In the genomic region with DNA sequence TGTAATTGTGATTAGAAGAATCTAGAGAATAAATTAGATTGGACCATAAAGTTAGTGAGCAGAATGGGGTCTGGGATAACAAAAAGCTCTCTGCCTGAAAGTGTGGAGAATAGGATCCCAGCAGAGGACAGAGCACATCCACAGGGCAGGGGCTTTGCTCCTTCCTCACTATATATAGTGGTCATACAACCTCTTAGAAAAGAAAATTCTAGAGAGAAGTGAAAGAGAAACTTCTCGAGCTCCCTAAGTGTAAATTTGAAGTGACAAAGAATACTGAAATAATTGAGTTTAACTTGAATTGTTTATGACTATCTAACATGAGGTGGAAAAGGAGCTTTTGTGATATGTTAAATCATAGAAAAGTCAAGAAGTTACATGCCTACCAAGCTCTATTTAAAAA, we compare ENCODE assay signal across 24 cellular contexts. TPM values are rescaled to one million over a fixed set of nuclear protein-coding genes. Genes with fewer than 3 reads are reported as not detected.
DNase-seq lines count a peak whose midpoint lies in the region; ATAC-seq, FAIRE-seq and TF ChIP-seq lines count a peak whose summit lies in the region.
"Had no signal": no experiment of that assay in that cellular context is flagged by ENCODE, and none has a peak within 500 bp of the region (broad histone marks: within the 10 kb centered on the region; RNA-seq: fewer than 3 reads in every experiment).

No MANE protein-coding gene starts in this region.

- H3K4me3 ChIP-seq in OCI-LY3 (ENCODE audit: low read length) = 0 out of 2 replicates have a peak overlapping the region, but pooled peaks have one; percentile 2
- H3K4me3 ChIP-seq in small intestine (ENCODE audit: low read depth in 1 of 2, low read length in 2 of 2) = no peak overlapping the region
- H3K4me3 ChIP-seq: GM23338, Peyer's patch had no signal

- H3K9ac ChIP-seq in OCI-LY3 (ENCODE audit: low read length) = peak overlapping the region; percentile 42

- peaks cover 11% of the 10 kb centered on the region; the same call in 1 of the 2 replicates for H3K9me3 ChIP-seq in OCI-LY3 (ENCODE audit: insufficient read depth, low read length)
- H3K9me3 ChIP-seq in small intestine (ENCODE audit: control insufficient read depth, low read depth) = no peaks in the 10 kb centered on the region
- H3K9me3 ChIP-seq: BE2C, Peyer's patch had no signal

- peaks cover 2% of the 10 kb centered on the region for H3K9me3 Mint-ChIP-seq in stimulated activated memory B cell treated with anti-CD40 and anti-IgM and Interleukin-4, amounts not matched to agents 10 μg/mL and 1 μg/mL and 100 μg/mL, for 72 hours
- H3K9me3 Mint-ChIP-seq: GM23338 had no signal

- WGBS in small intestine, 3 donors = 48 to 70% (median 57%) methylated on average over 1 of the region's 1 CpG

- H3K27ac ChIP-seq in OCI-LY3 (ENCODE audit: low read length) (peak overlapping the region; percentile 95), small intestine (ENCODE audit: low read depth in 1 of 2, low read length in 1 of 2) (no peak overlapping the region)

- H4K20me1 ChIP-seq in OCI-LY3 (ENCODE audit: insufficient read depth, low read length) = no peaks in the 10 kb centered on the region

- H3K79me2 ChIP-seq in OCI-LY3 (ENCODE audit: low read length) = no peaks in the 10 kb centered on the region

- H3K27me3 ChIP-seq in OCI-LY3 (ENCODE audit: low read depth, low read length) (no peaks in the 10 kb centered on the region), small intestine (ENCODE audit: control insufficient read depth in 2 of 2, insufficient read depth in 2 of 2, low read length in 2 of 2) (no peaks in the 10 kb centered on the region)
- H3K27me3 ChIP-seq: BE2C, Peyer's patch had no signal

- no peak overlapping the region for H3K4me3 Mint-ChIP-seq in stimulated activated memory B cell treated with anti-CD40 and anti-IgM and Interleukin-4, amounts not matched to agents 10 μg/mL and 1 μg/mL and 100 μg/mL, for 72 hours
- H3K4me3 Mint-ChIP-seq: CD4-positive, CD25-positive, alpha-beta regulatory T cell; GM23338; H9 had no signal

- no peak for TF ChIP-seq CTCF in OCI-LY3 (IDR thresholded peaks at IDR 0.05; ENCODE audit: low read depth, low read length)

- H3K36me3 Mint-ChIP-seq in stimulated activated memory B cell treated with anti-CD40 and anti-IgM and Interleukin-4, amounts not matched to agents 10 μg/mL and 1 μg/mL and 100 μg/mL, for 72 hours = no peaks in the 10 kb centered on the region
- H3K36me3 Mint-ChIP-seq: CD4-positive, CD25-positive, alpha-beta regulatory T cell had no signal

- DNase-seq in activated T-cell treated with anti-CD3 and anti-CD28 coated beads for 4 hours (no peak), small intestine (no peak), urothelium cell line (ENCODE audit: low spot score) (no peak)
- DNase-seq: BE2C; CD4-positive, CD25-positive, alpha-beta regulatory T cell; H9; Karpas-422; MV-4-11; NCI-H1105; NCI-H146; NCI-H1930; NCI-H2107; NCI-H524; NCI-H774; NK-92 treated with Interleukin-12 subunit alpha and Interleukin-12 subunit beta, amount 100 ng/mL, for 24 hours; Peyer's patch; SHP77 treated with DMSO at 0.1 percent for 48 hours had no signal

- peak overlapping the region; percentile 49 for H2AFZ ChIP-seq in OCI-LY3 (ENCODE audit: low read depth, low read length)
- H2AFZ ChIP-seq: GM23338 had no signal

- H3K36me3 ChIP-seq in OCI-LY3 (replicated peaks; ENCODE audit: low read depth, low read length) (peaks cover 32% of the 10 kb centered on the region), small intestine (ENCODE audit: control insufficient read depth in 2 of 2, insufficient read depth in 2 of 2, low read length in 2 of 2) (no peaks in the 10 kb centered on the region)
- H3K36me3 ChIP-seq: BE2C, Peyer's patch had no signal

- H3K4me2 ChIP-seq in OCI-LY3 (ENCODE audit: low read length) = peak overlapping the region; percentile 21
- H3K4me2 ChIP-seq: GM23338 had no signal

- FAIRE-seq in small intestine (lab: Jason Lieb, UNC) = no peak
- no peak for FAIRE-seq in urothelium cell line (lab: Jason Lieb, UNC)
- FAIRE-seq: D721Med had no signal

- H3K4me1 ChIP-seq in OCI-LY3 (ENCODE audit: low read length) (peaks cover 67% of the 10 kb centered on the region), small intestine (ENCODE audit: control insufficient read depth in 2 of 2, insufficient read depth in 1 of 2, low read depth in 1 of 2, low read length in 1 of 2) (no peaks in the 10 kb centered on the region)
- H3K4me1 ChIP-seq: BE2C, Peyer's patch had no signal

- ATAC-seq in GM19351 (IDR thresholded peaks at IDR 0.05; ENCODE audit: unreplicated experiment) (peak; percentile 21), HG03025 (IDR thresholded peaks at IDR 0.05; ENCODE audit: low FRiP score, unreplicated experiment) (peak; percentile 36), HG03565 (IDR thresholded peaks at IDR 0.05; ENCODE audit: unreplicated experiment) (no peak)
- ATAC-seq in stimulated activated memory B cell treated with anti-CD40 and anti-IgM and Interleukin-4, amounts not matched to agents 10 μg/mL and 1 μg/mL and 100 μg/mL, for 72 hours = no peak
- ATAC-seq: GM23338 had no signal

- peaks cover 43% of the 10 kb centered on the region for H3K4me1 Mint-ChIP-seq in stimulated activated memory B cell treated with anti-CD40 and anti-IgM and Interleukin-4, amounts not matched to agents 10 μg/mL and 1 μg/mL and 100 μg/mL, for 72 hours
- H3K4me1 Mint-ChIP-seq: CD4-positive, CD25-positive, alpha-beta regulatory T cell had no signal

- peak overlapping the region; percentile 85 for H3K27ac Mint-ChIP-seq in stimulated activated memory B cell treated with anti-CD40 and anti-IgM and Interleukin-4, amounts not matched to agents 10 μg/mL and 1 μg/mL and 100 μg/mL, for 72 hours
- H3K27ac Mint-ChIP-seq: CD4-positive, CD25-positive, alpha-beta regulatory T cell; GM23338; H9 had no signal

- no peaks in the 10 kb centered on the region for H3K27me3 Mint-ChIP-seq in stimulated activated memory B cell treated with anti-CD40 and anti-IgM and Interleukin-4, amounts not matched to agents 10 μg/mL and 1 μg/mL and 100 μg/mL, for 72 hours
- H3K27me3 Mint-ChIP-seq: CD4-positive, CD25-positive, alpha-beta regulatory T cell had no signal

RNA-seq across cellular contexts. Expression of a gene that starts 14.9 kb away (rescaled TPM):
- polyA plus RNA-seq in small intestine = not detected
- polyA plus RNA-seq: GM23338 had no signal

Comparison
In these comparisons a context has a peak if more than half of its experiments do, and no peak if none do; other contexts are left out.
1. ATAC-seq: peak in GM19351 (single experiment) and HG03025 (single experiment); none in stimulated activated memory B cell treated with anti-CD40 and anti-IgM and Interleukin-4, amounts not matched to agents 10 μg/mL and 1 μg/mL and 100 μg/mL, for 72 hours (single experiment) and HG03565 (single experiment).